ENCODE assay signal across 1 cellular context in genomic region chr22:20084547-20085413, GRCh38.
TF ChIP-seq lines count a peak whose summit lies in the region.

No MANE protein-coding gene starts in this region.

TF ChIP-seq in K562, 482 proteins besides CTCF, POLR2A, EP300 and RAD21 (continued from another document and continues in another):
- TF ChIP-seq SMARCA5 (IDR thresholded peaks at IDR 0.05) (no peak), MEF2D (tag; conservative IDR thresholded peaks at IDR 0.05; ENCODE audit: low read depth) (peak; percentile 48; the same call in 1 of the 2 replicates), ZNF518B (CRISPR knock-in tag; IDR thresholded peaks at IDR 0.05) (no peak), TCF7L2 (IDR thresholded peaks at IDR 0.05; ENCODE audit: low read depth, low read length) (no peak), CTBP1 (IDR thresholded peaks at IDR 0.05; ENCODE audit: borderline replicate concordance) (no peak), CBFA2T2 (conservative IDR thresholded peaks at IDR 0.05) (no peak), KDM2B (CRISPR knock-in tag; IDR thresholded peaks at IDR 0.05) (no peak), NFE2L1 (tag; IDR thresholded peaks at IDR 0.05; ENCODE audit: borderline replicate concordance, low read depth) (no peak), MEF2A (IDR thresholded peaks at IDR 0.05; ENCODE audit: control insufficient read depth, low read depth, low read length) (no peak), HDAC3 (IDR thresholded peaks at IDR 0.05; ENCODE audit: borderline replicate concordance, partially characterized antibody) (no peak), PTRF (tag; IDR thresholded peaks at IDR 0.05) (no peak), STAG1 (CRISPR knock-in tag; IDR thresholded peaks at IDR 0.05; ENCODE audit: borderline replicate concordance) (no peak), GTF2B (IDR thresholded peaks at IDR 0.05; ENCODE audit: extremely low read depth, insufficient read length) (no peak), KHSRP (IDR thresholded peaks at IDR 0.05) (no peak), TAF1 (IDR thresholded peaks at IDR 0.05; ENCODE audit: control insufficient read depth, extremely low read depth, insufficient read depth, low read length, severe bottlenecking) (no peak), CREB1 (IDR thresholded peaks at IDR 0.05) (no peak), CREB1 (CRISPR knock-in tag; IDR thresholded peaks at IDR 0.05) (no peak), ZNF436 (CRISPR knock-in tag; IDR thresholded peaks at IDR 0.05) (no peak), SMARCB1 (IDR thresholded peaks at IDR 0.05; ENCODE audit: insufficient read length, low read depth) (no peak), CBFA2T3 (IDR thresholded peaks at IDR 0.05) (no peak), ZC3H4 (CRISPR knock-in tag; IDR thresholded peaks at IDR 0.05; ENCODE audit: borderline replicate concordance) (no peak), HMG20B (CRISPR knock-in tag; IDR thresholded peaks at IDR 0.05) (no peak), ZNF445 (CRISPR knock-in tag; IDR thresholded peaks at IDR 0.05; ENCODE audit: low read depth) (no peak), ZNF232 (CRISPR knock-in tag; IDR thresholded peaks at IDR 0.05) (no peak), ZNF212 (CRISPR knock-in tag; IDR thresholded peaks at IDR 0.05) (no peak), TEAD1 (CRISPR knock-in tag; IDR thresholded peaks at IDR 0.05) (no peak), PURB (CRISPR knock-in tag; IDR thresholded peaks at IDR 0.05; ENCODE audit: low read depth) (no peak), XRCC5 (IDR thresholded peaks at IDR 0.05; ENCODE audit: low read depth, low read length) (no peak), MCM3 (IDR thresholded peaks at IDR 0.05) (no peak), RCOR1 (IDR thresholded peaks at IDR 0.05; ENCODE audit: borderline replicate concordance in 1 of 2, low read depth in 2 of 2, low read length in 2 of 2) (peak; percentile 54 to 88), FOXP4 (CRISPR knock-in tag; IDR thresholded peaks at IDR 0.05; ENCODE audit: borderline replicate concordance) (no peak), TOE1 (IDR thresholded peaks at IDR 0.05; ENCODE audit: borderline replicate concordance) (no peak), TOE1 (CRISPR knock-in tag; IDR thresholded peaks at IDR 0.05; ENCODE audit: borderline replicate concordance, low read depth) (no peak), MCM2 (IDR thresholded peaks at IDR 0.05; ENCODE audit: low read depth) (no peak), TAF7 (tag; IDR thresholded peaks at IDR 0.05) (0 out of 2 replicates have a peak, but pooled peaks have one; percentile 45), ZNF77 (CRISPR knock-in tag; IDR thresholded peaks at IDR 0.05) (no peak), BRF1 (IDR thresholded peaks at IDR 0.05; ENCODE audit: borderline replicate concordance, extremely low read depth, insufficient read length) (no peak), ZNF584 (CRISPR knock-in tag; IDR thresholded peaks at IDR 0.05; ENCODE audit: low read depth) (no peak), NONO (IDR thresholded peaks at IDR 0.05; ENCODE audit: low read depth in 2 of 2, low read length in 1 of 2) (no peak), SMAD4 (CRISPR knock-in tag; conservative IDR thresholded peaks at IDR 0.05) (peak; percentile 74), ZHX1 (conservative IDR thresholded peaks at IDR 0.05; ENCODE audit: low read length) (peak; percentile 78; the same call in 1 of the 2 replicates), FOXA3 (CRISPR knock-in tag; conservative IDR thresholded peaks at IDR 0.05 in 1 of 2, IDR thresholded peaks at IDR 0.05 in 1 of 2) (peak in 1 of 2 experiments; percentile 79; a peak in 2 of 4 replicates), MTF1 (CRISPR knock-in tag; IDR thresholded peaks at IDR 0.05; ENCODE audit: borderline replicate concordance) (no peak), CSDE1 (IDR thresholded peaks at IDR 0.05) (no peak), ELK3 (CRISPR knock-in tag; IDR thresholded peaks at IDR 0.05) (no peak), ZNF395 (CRISPR knock-in tag; IDR thresholded peaks at IDR 0.05) (no peak), PRMT5 (CRISPR knock-in tag; IDR thresholded peaks at IDR 0.05) (no peak), ZNF184 (CRISPR knock-in tag; IDR thresholded peaks at IDR 0.05) (no peak), HNRNPH1 (optimal IDR thresholded peaks at IDR 0.05; ENCODE audit: low read depth, low read length) (no peak)
- TF ChIP-seq, protein P1, sequence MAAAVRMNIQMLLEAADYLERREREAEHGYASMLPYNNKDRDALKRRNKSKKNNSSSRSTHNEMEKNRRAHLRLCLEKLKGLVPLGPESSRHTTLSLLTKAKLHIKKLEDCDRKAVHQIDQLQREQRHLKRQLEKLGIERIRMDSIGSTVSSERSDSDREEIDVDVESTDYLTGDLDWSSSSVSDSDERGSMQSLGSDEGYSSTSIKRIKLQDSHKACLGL (CRISPR knock-in tag; IDR thresholded peaks at IDR 0.05; ENCODE audit: borderline replicate concordance, poor library complexity, severe bottlenecking) = peak; percentile 89
- TF ChIP-seq, protein P2, sequence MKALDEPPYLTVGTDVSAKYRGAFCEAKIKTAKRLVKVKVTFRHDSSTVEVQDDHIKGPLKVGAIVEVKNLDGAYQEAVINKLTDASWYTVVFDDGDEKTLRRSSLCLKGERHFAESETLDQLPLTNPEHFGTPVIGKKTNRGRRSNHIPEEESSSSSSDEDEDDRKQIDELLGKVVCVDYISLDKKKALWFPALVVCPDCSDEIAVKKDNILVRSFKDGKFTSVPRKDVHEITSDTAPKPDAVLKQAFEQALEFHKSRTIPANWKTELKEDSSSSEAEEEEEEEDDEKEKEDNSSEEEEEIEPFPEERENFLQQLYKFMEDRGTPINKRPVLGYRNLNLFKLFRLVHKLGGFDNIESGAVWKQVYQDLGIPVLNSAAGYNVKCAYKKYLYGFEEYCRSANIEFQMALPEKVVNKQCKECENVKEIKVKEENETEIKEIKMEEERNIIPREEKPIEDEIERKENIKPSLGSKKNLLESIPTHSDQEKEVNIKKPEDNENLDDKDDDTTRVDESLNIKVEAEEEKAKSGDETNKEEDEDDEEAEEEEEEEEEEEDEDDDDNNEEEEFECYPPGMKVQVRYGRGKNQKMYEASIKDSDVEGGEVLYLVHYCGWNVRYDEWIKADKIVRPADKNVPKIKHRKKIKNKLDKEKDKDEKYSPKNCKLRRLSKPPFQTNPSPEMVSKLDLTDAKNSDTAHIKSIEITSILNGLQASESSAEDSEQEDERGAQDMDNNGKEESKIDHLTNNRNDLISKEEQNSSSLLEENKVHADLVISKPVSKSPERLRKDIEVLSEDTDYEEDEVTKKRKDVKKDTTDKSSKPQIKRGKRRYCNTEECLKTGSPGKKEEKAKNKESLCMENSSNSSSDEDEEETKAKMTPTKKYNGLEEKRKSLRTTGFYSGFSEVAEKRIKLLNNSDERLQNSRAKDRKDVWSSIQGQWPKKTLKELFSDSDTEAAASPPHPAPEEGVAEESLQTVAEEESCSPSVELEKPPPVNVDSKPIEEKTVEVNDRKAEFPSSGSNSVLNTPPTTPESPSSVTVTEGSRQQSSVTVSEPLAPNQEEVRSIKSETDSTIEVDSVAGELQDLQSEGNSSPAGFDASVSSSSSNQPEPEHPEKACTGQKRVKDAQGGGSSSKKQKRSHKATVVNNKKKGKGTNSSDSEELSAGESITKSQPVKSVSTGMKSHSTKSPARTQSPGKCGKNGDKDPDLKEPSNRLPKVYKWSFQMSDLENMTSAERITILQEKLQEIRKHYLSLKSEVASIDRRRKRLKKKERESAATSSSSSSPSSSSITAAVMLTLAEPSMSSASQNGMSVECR (CRISPR knock-in tag; IDR thresholded peaks at IDR 0.05) = no peak
- TF ChIP-seq, protein P3, sequence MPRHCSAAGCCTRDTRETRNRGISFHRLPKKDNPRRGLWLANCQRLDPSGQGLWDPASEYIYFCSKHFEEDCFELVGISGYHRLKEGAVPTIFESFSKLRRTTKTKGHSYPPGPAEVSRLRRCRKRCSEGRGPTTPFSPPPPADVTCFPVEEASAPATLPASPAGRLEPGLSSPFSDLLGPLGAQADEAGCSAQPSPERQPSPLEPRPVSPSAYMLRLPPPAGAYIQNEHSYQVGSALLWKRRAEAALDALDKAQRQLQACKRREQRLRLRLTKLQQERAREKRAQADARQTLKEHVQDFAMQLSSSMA (CRISPR knock-in tag; IDR thresholded peaks at IDR 0.05) = no peak
- TF ChIP-seq, protein P4, sequence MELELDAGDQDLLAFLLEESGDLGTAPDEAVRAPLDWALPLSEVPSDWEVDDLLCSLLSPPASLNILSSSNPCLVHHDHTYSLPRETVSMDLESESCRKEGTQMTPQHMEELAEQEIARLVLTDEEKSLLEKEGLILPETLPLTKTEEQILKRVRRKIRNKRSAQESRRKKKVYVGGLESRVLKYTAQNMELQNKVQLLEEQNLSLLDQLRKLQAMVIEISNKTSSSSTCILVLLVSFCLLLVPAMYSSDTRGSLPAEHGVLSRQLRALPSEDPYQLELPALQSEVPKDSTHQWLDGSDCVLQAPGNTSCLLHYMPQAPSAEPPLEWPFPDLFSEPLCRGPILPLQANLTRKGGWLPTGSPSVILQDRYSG (tag; conservative IDR thresholded peaks at IDR 0.05; ENCODE audit: low read depth) = no peak
